ENCODE assay signal across 1 cellular context in genomic region chr15:90067181-90067952, GRCh38.
TF ChIP-seq lines count a peak whose summit lies in the region.

No MANE protein-coding gene starts in this region.

TF ChIP-seq in GM12878, 131 proteins besides CTCF, POLR2A, EP300 and RAD21:
- no peak for TF ChIP-seq PRDM15 (CRISPR knock-in tag; IDR thresholded peaks at IDR 0.05)
- no peak for TF ChIP-seq IRF5 (IDR thresholded peaks at IDR 0.05; ENCODE audit: borderline replicate concordance)
- no peak for TF ChIP-seq GABPA (IDR thresholded peaks at IDR 0.05; ENCODE audit: low read depth)
- TF ChIP-seq RCOR1 (conservative IDR thresholded peaks at IDR 0.05; ENCODE audit: low read depth, low read length) = no peak
- no peak for TF ChIP-seq STAT3 (IDR thresholded peaks at IDR 0.05; ENCODE audit: low read depth, low read length)
- TF ChIP-seq BACH1 (IDR thresholded peaks at IDR 0.05; ENCODE audit: borderline replicate concordance) = no peak
- no peak for TF ChIP-seq FOXM1 (IDR thresholded peaks at IDR 0.05; ENCODE audit: low read depth, low read length)
- no peak for TF ChIP-seq YY1 (IDR thresholded peaks at IDR 0.05; ENCODE audit: low read depth, low read length)
- no peak for TF ChIP-seq ZBTB4 (CRISPR knock-in tag; IDR thresholded peaks at IDR 0.05)
- TF ChIP-seq SMC3 (IDR thresholded peaks at IDR 0.05; ENCODE audit: borderline replicate concordance, low read length) = no peak
- no peak for TF ChIP-seq MLLT1 (IDR thresholded peaks at IDR 0.05)
- no peak for TF ChIP-seq RBBP5 (conservative IDR thresholded peaks at IDR 0.05)
- no peak for TF ChIP-seq FOXK2 (IDR thresholded peaks at IDR 0.05)
- no peak for TF ChIP-seq PML (IDR thresholded peaks at IDR 0.05; ENCODE audit: low read length)
- TF ChIP-seq RFX5 (IDR thresholded peaks at IDR 0.05; ENCODE audit: low read depth, low read length) = no peak
- no peak for TF ChIP-seq CEBPZ (IDR thresholded peaks at IDR 0.05; ENCODE audit: low read depth, low read length)
- no peak for TF ChIP-seq TARDBP (IDR thresholded peaks at IDR 0.05; ENCODE audit: borderline replicate concordance)
- TF ChIP-seq CHD4 (IDR thresholded peaks at IDR 0.05) = no peak
- no peak for TF ChIP-seq ZBTB33 (IDR thresholded peaks at IDR 0.05)
- no peak for TF ChIP-seq NRF1 (conservative IDR thresholded peaks at IDR 0.05; ENCODE audit: low read depth, low read length)
TF ChIP-seq in GM12878: peak in this region for 0.
